13 cellular contexts compared by ENCODE assay signal in genomic region chr2:60094450-60094929, GRCh38.
A peak's percentile ranks its signal among the peaks of the same experiment; 100 is the strongest.
DNase-seq lines count a peak whose midpoint lies in the region; ATAC-seq and TF ChIP-seq lines count a peak whose summit lies in the region.
"Had no signal": no experiment of that assay in that cellular context is flagged by ENCODE, and none has a peak within 500 bp of the region (broad histone marks: within the 10 kb centered on the region; RNA-seq: fewer than 3 reads in every experiment).

No MANE protein-coding gene starts in this region.

- TF ChIP-seq CTCF in mucosa of descending colon (IDR thresholded peaks at IDR 0.05): no peak

- intact Hi-C loops in mucosa of descending colon (cut with DNase I, micrococcal nuclease): loop anchor here in 1 of 2 donors (5.0 kb wide), 1 partner anchor 458 kb away; the partner anchor contains the start of gene BCL11A

- no peaks in the 10 kb centered on the region for H3K36me3 ChIP-seq in mucosa of descending colon (ENCODE audit: low read depth)

- peak; percentile 98 for DNase-seq in DMS53 treated with DMSO at 0.1 percent for 48 hours (lab: John Stamatoyannopoulos, UW; ENCODE audit: unreplicated experiment)
- peak; percentile 22 for DNase-seq in NCI-H146 treated with DMSO at 0.1 percent for 48 hours (lab: John Stamatoyannopoulos, UW; ENCODE audit: unreplicated experiment)
- DNase-seq in SHP77 treated with DMSO at 0.1 percent for 48 hours (lab: John Stamatoyannopoulos, UW): peak; percentile 98
- DNase-seq in mucosa of descending colon: peak in 1 of 3 donors; percentile 51
- DNase-seq in activated T-cell treated with anti-CD3 and anti-CD28 coated beads for 4 hours: no peak
- no peak for DNase-seq in D341Med (ENCODE audit: low spot score)
- no peak for DNase-seq in putamen (ENCODE audit: low spot score)
- DNase-seq: activated naive CD4-positive, alpha-beta T cell treated with Interleukin-2 at 50 U/mL for 16 hours; naive B cell; retina; SIG-M5; stimulated activated naive CD8-positive, alpha-beta T cell treated with anti-CD3 and anti-CD28 coated beads, Interleukin-15, Interleukin-2, amounts not matched to agents 100 U/mL and 50 U/mL, for 24 hours had no signal

- peak; percentile 86 for ATAC-seq in mucosa of descending colon
- no peak for ATAC-seq in GM21360 (IDR thresholded peaks at IDR 0.05; ENCODE audit: unreplicated experiment)
- ATAC-seq: stimulated activated naive CD8-positive, alpha-beta T cell treated with anti-CD3 and anti-CD28 coated beads, Interleukin-15, Interleukin-2, amounts not matched to agents 100 U/mL and 50 U/mL, for 24 hours had no signal

- peaks cover 16% of the 10 kb centered on the region for H3K4me1 ChIP-seq in mucosa of descending colon (ENCODE audit: low read depth)

- H3K9me3 ChIP-seq in mucosa of descending colon: no peaks in the 10 kb centered on the region

- H3K4me3 ChIP-seq in mucosa of descending colon: no peak overlapping the region

Comparison
In these comparisons a context has a peak if more than half of its experiments do, and no peak if none do; other contexts are left out.
1. DNase-seq: peak in DMS53 treated with DMSO at 0.1 percent for 48 hours (single experiment), NCI-H146 treated with DMSO at 0.1 percent for 48 hours (single experiment) and SHP77 treated with DMSO at 0.1 percent for 48 hours (single experiment); none in activated T-cell treated with anti-CD3 and anti-CD28 coated beads for 4 hours (single experiment), D341Med (single experiment) and putamen (single experiment).